Comparison of ENCODE assay signal across 25 cellular contexts in the genomic region with DNA sequence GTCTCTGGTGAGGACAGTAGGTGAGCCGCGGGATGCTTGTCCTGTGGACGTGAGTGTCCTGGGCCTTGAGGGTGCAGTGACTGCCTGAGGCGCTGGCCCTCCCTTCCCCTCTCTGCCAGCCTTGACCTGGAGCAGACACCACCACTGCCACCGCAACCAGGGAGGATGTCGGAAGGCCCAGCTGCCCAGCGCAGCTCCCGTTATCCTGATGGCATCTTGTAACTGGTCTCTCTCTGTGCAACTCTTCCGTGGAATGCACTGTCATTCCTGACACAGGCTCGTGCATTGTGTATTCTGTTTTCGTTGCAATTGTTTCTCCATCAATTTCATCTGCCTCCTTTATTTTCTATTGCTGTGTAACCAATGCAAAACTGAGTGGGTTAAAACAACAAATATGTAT.
"Had no signal": no experiment of that assay in that cellular context is flagged by ENCODE, and none has a peak within 500 bp of the region (broad histone marks: within the 10 kb centered on the region; RNA-seq: fewer than 3 reads in every experiment).

No MANE protein-coding gene starts in this region.

- H3K27me3 ChIP-seq: pancreas, right lobe of liver, sigmoid colon, stomach, thyroid gland, tibial nerve, upper lobe of left lung, vagina had no signal

- ATAC-seq: naive thymus-derived CD8-positive, alpha-beta T cell; natural killer cell treated with Interleukin-12 subunit alpha and Interleukin-12 subunit beta and Interleukin-15 and Interleukin-18, amount 100 ng/mL, for 72 hours; pancreas; psoas muscle; right cardiac atrium; right lobe of liver; stimulated activated effector memory CD8-positive, alpha-beta T cell treated with anti-CD3 and anti-CD28 coated beads, Interleukin-12 subunit alpha, Interleukin-12 subunit beta, amount 100 ng/mL, for 72 hours; stimulated activated naive B cell treated with anti-CD40 and anti-IgM and Interleukin-4, amounts not matched to agents 10 μg/mL and 1 μg/mL and 100 μg/mL, for 72 hours had no signal

- FAIRE-seq: pancreas, small intestine, urothelium cell line had no signal

- H3K27ac ChIP-seq: pancreas, psoas muscle, right lobe of liver, sigmoid colon, stomach, thoracic aorta, thyroid gland, tibial nerve, upper lobe of left lung, vagina had no signal

- H3K36me3 ChIP-seq: pancreas, right lobe of liver, sigmoid colon, stomach, thoracic aorta, thyroid gland, tibial nerve, upper lobe of left lung, vagina had no signal

- H3K9me3 ChIP-seq: pancreas, psoas muscle, right lobe of liver, sigmoid colon, thoracic aorta, thyroid gland, upper lobe of left lung, vagina had no signal

- H3K4me3 ChIP-seq: pancreas, psoas muscle, right lobe of liver, sigmoid colon, stomach, thoracic aorta, thyroid gland, tibial nerve, upper lobe of left lung, vagina had no signal

- H3K4me1 ChIP-seq: pancreas, psoas muscle, right lobe of liver, stomach, thyroid gland, upper lobe of left lung, vagina had no signal

- DNase-seq: naive thymus-derived CD8-positive, alpha-beta T cell; nephron progenitor cell; occipital lobe; pancreas; psoas muscle; right cardiac atrium; right lobe of liver; sigmoid colon; small intestine; stimulated activated CD4-positive, alpha-beta T cell treated with anti-CD3 and anti-CD28 coated beads, Interleukin-15, amount 100 ng/mL, for 24 hours; stimulated activated CD4-positive, alpha-beta T cell treated with anti-CD3 and anti-CD28 coated beads, Interleukin-2, amount 100 ng/mL, for 24 hours; stimulated activated CD4-positive, alpha-beta T cell treated with anti-CD3 and anti-CD28 coated beads, Interleukin-2, amount 100 ng/mL, for 48 hours; stimulated activated CD4-positive, alpha-beta T cell treated with anti-CD3 and anti-CD28 coated beads, Interleukin-4, amount 100 ng/mL, for 24 hours; stimulated activated naive B cell treated with anti-CD40 and anti-IgM and Interleukin-4, amounts not matched to agents 10 μg/mL and 1 μg/mL and 100 μg/mL, for 72 hours; stimulated activated naive CD4-positive, alpha-beta T cell treated with Interleukin-2 at 50 U/mL for 16 hours; stomach; thyroid gland; trophoblast cell had no signal
